In genomic region chr1:113211467-113211866, GRCh38 we compare ENCODE assay signal across 1 cellular context.
TF ChIP-seq lines count a peak whose summit lies in the region.

No MANE protein-coding gene starts in this region.

TF ChIP-seq in K562, 482 proteins besides CTCF, POLR2A, EP300 and RAD21 (continued from another document and continues in another):
- TF ChIP-seq ARNT (IDR thresholded peaks at IDR 0.05) (no peak), GTF2F1 (IDR thresholded peaks at IDR 0.05; ENCODE audit: low read depth, low read length) (no peak), ZBTB43 (CRISPR knock-in tag; IDR thresholded peaks at IDR 0.05) (no peak), IRF9 (tag; IDR thresholded peaks at IDR 0.05) (no peak), MEIS2 (IDR thresholded peaks at IDR 0.05; ENCODE audit: partially characterized antibody) (peak; percentile 67), ZNF143 (CRISPR knock-in tag; IDR thresholded peaks at IDR 0.05) (no peak), ZNF398 (CRISPR knock-in tag; IDR thresholded peaks at IDR 0.05) (no peak), ZNF407 (IDR thresholded peaks at IDR 0.05; ENCODE audit: low read depth) (no peak; the same call in 1 of the 2 replicates), ETS2 (tag; IDR thresholded peaks at IDR 0.05; ENCODE audit: borderline replicate concordance, poor library complexity, severe bottlenecking) (no peak), ZNF165 (CRISPR knock-in tag; IDR thresholded peaks at IDR 0.05; ENCODE audit: borderline replicate concordance) (no peak), NKRF (IDR thresholded peaks at IDR 0.05; ENCODE audit: borderline replicate concordance) (no peak), ZNF445 (CRISPR knock-in tag; IDR thresholded peaks at IDR 0.05; ENCODE audit: low read depth) (no peak), GABPB1 (CRISPR knock-in tag; IDR thresholded peaks at IDR 0.05) (no peak), POLR2AphosphoS2 (IDR thresholded peaks at IDR 0.05; ENCODE audit: low read length) (no peak), NFXL1 (CRISPR knock-in tag; IDR thresholded peaks at IDR 0.05) (no peak), ESRRA (IDR thresholded peaks at IDR 0.05; ENCODE audit: borderline replicate concordance, low read depth) (no peak), ZNF41 (CRISPR knock-in tag; conservative IDR thresholded peaks at IDR 0.05) (no peak), SRSF3 (IDR thresholded peaks at IDR 0.05; ENCODE audit: insufficient read depth, low read length) (no peak), ZNF274 (IDR thresholded peaks at IDR 0.05; ENCODE audit: borderline replicate concordance, low read depth, low read length) (no peak), COPS2 (conservative IDR thresholded peaks at IDR 0.05) (no peak), ZNF444 (CRISPR knock-in tag; IDR thresholded peaks at IDR 0.05) (no peak), UBTF (IDR thresholded peaks at IDR 0.05; ENCODE audit: borderline replicate concordance in 1 of 2, low read depth in 2 of 2, low read length in 2 of 2) (no peak), JUNB (CRISPR knock-in tag; conservative IDR thresholded peaks at IDR 0.05) (no peak), ZKSCAN1 (IDR thresholded peaks at IDR 0.05; ENCODE audit: low read depth, low read length) (no peak), ZNF239 (CRISPR knock-in tag; IDR thresholded peaks at IDR 0.05) (no peak), SP1 (CRISPR knock-in tag; IDR thresholded peaks at IDR 0.05) (no peak), GATAD2B (IDR thresholded peaks at IDR 0.05; ENCODE audit: borderline replicate concordance) (no peak), ZSCAN29 (IDR thresholded peaks at IDR 0.05) (no peak), TARDBP (IDR thresholded peaks at IDR 0.05) (no peak), GTF2A2 (tag; IDR thresholded peaks at IDR 0.05) (no peak), JUND (IDR thresholded peaks at IDR 0.05; ENCODE audit: borderline replicate concordance, low read depth, low read length) (no peak), JUND (tag; IDR thresholded peaks at IDR 0.05; ENCODE audit: borderline replicate concordance, low read depth, low read length) (peak; percentile 28; the same call in 1 of the 3 replicates), ZNF311 (CRISPR knock-in tag; IDR thresholded peaks at IDR 0.05) (no peak), ARID4B (CRISPR knock-in tag; IDR thresholded peaks at IDR 0.05) (no peak), ARHGAP35 (IDR thresholded peaks at IDR 0.05; ENCODE audit: partially characterized antibody) (peak; percentile 29), ZNF561 (CRISPR knock-in tag; conservative IDR thresholded peaks at IDR 0.05) (no peak), ZNF263 (CRISPR knock-in tag; IDR thresholded peaks at IDR 0.05; ENCODE audit: borderline replicate concordance) (0 out of 2 replicates have a peak, but pooled peaks have one; percentile 24), TRIM25 (IDR thresholded peaks at IDR 0.05; ENCODE audit: borderline replicate concordance) (0 out of 2 replicates have a peak, but pooled peaks have one; percentile 60)
